In genomic region chr17:17726721-17727060, GRCh38 we compare ENCODE assay signal across 22 cellular contexts. TPM values are rescaled to one million over a fixed set of nuclear protein-coding genes. Genes with fewer than 3 reads are reported as not detected.
DNase-seq lines count a peak whose midpoint lies in the region; ATAC-seq and TF ChIP-seq lines count a peak whose summit lies in the region.
"Had no signal": no experiment of that assay in that cellular context is flagged by ENCODE, and none has a peak within 500 bp of the region (broad histone marks: within the 10 kb centered on the region; RNA-seq: fewer than 3 reads in every experiment).

No MANE protein-coding gene starts in this region.

- DNase-seq in activated naive CD4-positive, alpha-beta T cell treated with anti-CD3 and anti-CD28 coated beads, Interleukin-2, amount 10 ng/mL, durations not matched to agents 7 days and 5 days: no peak
- DNase-seq in activated naive CD4-positive, alpha-beta T cell (lab: John Stamatoyannopoulos, UW): no peak
- DNase-seq in SK-N-MC (ENCODE audit: low read depth, low spot score) (no peak), lung microvascular endothelial cell (ENCODE audit: low read depth in 2 of 2) (peak; percentile 59 to 80), superior temporal gyrus (ENCODE audit: extremely low spot score) (peak; percentile 49), endodermal cell (no peak), glomerular visceral epithelial cell (ENCODE audit: extremely low spot score) (no peak)
- DNase-seq: activated B cell treated with CpG ODN at 0.5 μM for 24 hours; activated CD4-positive, alpha-beta T cell treated with anti-CD3 and anti-CD28 coated beads, Interleukin-2, amount 50 U/mL, for 48 hours; activated gamma-delta T cell; effector memory CD8-positive, alpha-beta T cell; head of caudate nucleus; NCI-H1417 treated with DMSO at 0.1 percent for 48 hours; NCI-H510A treated with DMSO at 0.1 percent for 48 hours; posterior cingulate gyrus; stimulated activated naive B cell treated with anti-CD40 and anti-IgM and Interleukin-4, amounts not matched to agents 10 μg/mL and 1 μg/mL and 100 μg/mL, for 72 hours; T1000; trophoblast cell had no signal

- peaks cover 11% of the 10 kb centered on the region for H3K36me3 Mint-ChIP-seq in activated naive CD4-positive, alpha-beta T cell treated with anti-CD3 and anti-CD28 coated beads, Interleukin-2, amount 10 ng/mL, durations not matched to agents 7 days and 5 days
- no peaks in the 10 kb centered on the region for H3K36me3 Mint-ChIP-seq in endodermal cell (ENCODE audit: low read depth)

- peaks cover 7% of the 10 kb centered on the region for H3K4me1 ChIP-seq in endodermal cell (ENCODE audit: control insufficient read depth, insufficient read depth, low read length)

- peaks cover 14% of the 10 kb centered on the region for H3K27me3 ChIP-seq in endodermal cell (ENCODE audit: control insufficient read depth, insufficient read depth, low read length, poor library complexity, severe bottlenecking)
- H3K27me3 ChIP-seq: ascending aorta had no signal

- H3K27ac ChIP-seq in SK-N-MC (peak overlapping the region; percentile 48; the same call in 1 of the 2 replicates), endodermal cell (ENCODE audit: low read depth, low read length) (no peak overlapping the region)
- H3K27ac ChIP-seq: ascending aorta had no signal

- H3K9me3 Mint-ChIP-seq in activated naive CD4-positive, alpha-beta T cell treated with anti-CD3 and anti-CD28 coated beads, Interleukin-2, amount 10 ng/mL, durations not matched to agents 7 days and 5 days: no peaks in the 10 kb centered on the region
- H3K9me3 Mint-ChIP-seq in endodermal cell: no peaks in the 10 kb centered on the region
- H3K9me3 Mint-ChIP-seq: activated B cell treated with CpG ODN at 0.5 μM for 24 hours; effector memory CD8-positive, alpha-beta T cell; stimulated activated naive B cell treated with anti-CD40 and anti-IgM and Interleukin-4, amounts not matched to agents 10 μg/mL and 1 μg/mL and 100 μg/mL, for 72 hours had no signal

- CTCF ChIA-PET in activated naive CD4-positive, alpha-beta T cell treated with anti-CD3 and anti-CD28 coated beads, Interleukin-2, amount 10 ng/mL, durations not matched to agents 7 days and 5 days (lab: Charles Lee): interaction anchor here (1.0 kb wide), 1 partner anchor 9 kb away, joined by 3 read pairs; no protein-coding TSS in a partner anchor

- no peak overlapping the region for H3K4me3 Mint-ChIP-seq in activated naive CD4-positive, alpha-beta T cell treated with anti-CD3 and anti-CD28 coated beads, Interleukin-2, amount 10 ng/mL, durations not matched to agents 7 days and 5 days
- H3K4me3 Mint-ChIP-seq in endodermal cell: no peak overlapping the region
- H3K4me3 Mint-ChIP-seq: activated B cell treated with CpG ODN at 0.5 μM for 24 hours; effector memory CD8-positive, alpha-beta T cell; stimulated activated naive B cell treated with anti-CD40 and anti-IgM and Interleukin-4, amounts not matched to agents 10 μg/mL and 1 μg/mL and 100 μg/mL, for 72 hours had no signal

- H3K4me3 ChIP-seq in SK-N-MC: 0 out of 2 replicates have a peak overlapping the region, but pooled peaks have one; percentile 41
- no peak overlapping the region for H3K4me3 ChIP-seq in endodermal cell (ENCODE audit: low read length)
- H3K4me3 ChIP-seq: ascending aorta had no signal

- H3K9ac ChIP-seq in SK-N-MC (ENCODE audit: insufficient read length): no peak overlapping the region
- H3K9ac ChIP-seq in endodermal cell (ENCODE audit: extremely low read depth, low read length, poor library complexity, severe bottlenecking): no peak overlapping the region

- H3K9me3 ChIP-seq in SK-N-MC (ENCODE audit: low read depth, low read length) (no peaks in the 10 kb centered on the region), endodermal cell (ENCODE audit: control insufficient read depth, low read length) (no peaks in the 10 kb centered on the region)
- H3K9me3 ChIP-seq: ascending aorta had no signal

- no peak for ATAC-seq in HG02763 (IDR thresholded peaks at IDR 0.05; ENCODE audit: unreplicated experiment)
- ATAC-seq: effector memory CD8-positive, alpha-beta T cell; HepG2; sciatic nerve; stimulated activated naive B cell treated with anti-CD40 and anti-IgM and Interleukin-4, amounts not matched to agents 10 μg/mL and 1 μg/mL and 100 μg/mL, for 72 hours had no signal

- WGBS in endodermal cell (ENCODE audit: insufficient coverage in 1 of 2, insufficient read length in 1 of 2), 2 experiments: 57 to 70% methylated on average over 4 of the region's 4 CpGs

- TF ChIP-seq CTCF in endodermal cell (conservative IDR thresholded peaks at IDR 0.05): no peak

- peaks cover 51% of the 10 kb centered on the region for H3K27me3 Mint-ChIP-seq in activated naive CD4-positive, alpha-beta T cell treated with anti-CD3 and anti-CD28 coated beads, Interleukin-2, amount 10 ng/mL, durations not matched to agents 7 days and 5 days
- peaks cover 63% of the 10 kb centered on the region for H3K27me3 Mint-ChIP-seq in endodermal cell (ENCODE audit: insufficient read depth)

- peaks cover 43% of the 10 kb centered on the region for H3K4me1 Mint-ChIP-seq in activated naive CD4-positive, alpha-beta T cell treated with anti-CD3 and anti-CD28 coated beads, Interleukin-2, amount 10 ng/mL, durations not matched to agents 7 days and 5 days
- peaks cover 27% of the 10 kb centered on the region for H3K4me1 Mint-ChIP-seq in endodermal cell

- H3K36me3 ChIP-seq in SK-N-MC (ENCODE audit: insufficient read depth, low read length) (no peaks in the 10 kb centered on the region), endodermal cell (ENCODE audit: control insufficient read depth, insufficient read depth, low read length) (peaks cover 7% of the 10 kb centered on the region)
- H3K36me3 ChIP-seq: ascending aorta had no signal

- peak overlapping the region; percentile 53 for H3K27ac Mint-ChIP-seq in activated naive CD4-positive, alpha-beta T cell treated with anti-CD3 and anti-CD28 coated beads, Interleukin-2, amount 10 ng/mL, durations not matched to agents 7 days and 5 days
- H3K27ac Mint-ChIP-seq in endodermal cell: no peak overlapping the region
- H3K27ac Mint-ChIP-seq: activated B cell treated with CpG ODN at 0.5 μM for 24 hours; effector memory CD8-positive, alpha-beta T cell; stimulated activated naive B cell treated with anti-CD40 and anti-IgM and Interleukin-4, amounts not matched to agents 10 μg/mL and 1 μg/mL and 100 μg/mL, for 72 hours had no signal

RNA-seq across cellular contexts. Expression of gene RAI1, which starts 45.4 kb away (rescaled TPM):
- 5.0 and 5.8 TPM in 2 replicates for total RNA-seq in lung microvascular endothelial cell
- total RNA-seq in endodermal cell: 10 to 100 TPM; 35.9 to 42.9 TPM
- polyA plus RNA-seq in endodermal cell (2013, experiment 1 of 2): 34.4 TPM
- 37.1 TPM for polyA plus RNA-seq in endodermal cell (2013, experiment 2 of 2)

Comparison
In these comparisons a context has a peak if more than half of its experiments do, and no peak if none do; other contexts are left out.
1. DNase-seq: peak in lung microvascular endothelial cell (2 of 2) and superior temporal gyrus (single experiment); none in activated naive CD4-positive, alpha-beta T cell treated with anti-CD3 and anti-CD28 coated beads, Interleukin-2, amount 10 ng/mL, durations not matched to agents 7 days and 5 days (single experiment), activated naive CD4-positive, alpha-beta T cell (0 of 4), SK-N-MC (single experiment), endodermal cell (single experiment) and glomerular visceral epithelial cell (single experiment).